Comparison of ENCODE assay signal across 20 cellular contexts in the genomic region with DNA sequence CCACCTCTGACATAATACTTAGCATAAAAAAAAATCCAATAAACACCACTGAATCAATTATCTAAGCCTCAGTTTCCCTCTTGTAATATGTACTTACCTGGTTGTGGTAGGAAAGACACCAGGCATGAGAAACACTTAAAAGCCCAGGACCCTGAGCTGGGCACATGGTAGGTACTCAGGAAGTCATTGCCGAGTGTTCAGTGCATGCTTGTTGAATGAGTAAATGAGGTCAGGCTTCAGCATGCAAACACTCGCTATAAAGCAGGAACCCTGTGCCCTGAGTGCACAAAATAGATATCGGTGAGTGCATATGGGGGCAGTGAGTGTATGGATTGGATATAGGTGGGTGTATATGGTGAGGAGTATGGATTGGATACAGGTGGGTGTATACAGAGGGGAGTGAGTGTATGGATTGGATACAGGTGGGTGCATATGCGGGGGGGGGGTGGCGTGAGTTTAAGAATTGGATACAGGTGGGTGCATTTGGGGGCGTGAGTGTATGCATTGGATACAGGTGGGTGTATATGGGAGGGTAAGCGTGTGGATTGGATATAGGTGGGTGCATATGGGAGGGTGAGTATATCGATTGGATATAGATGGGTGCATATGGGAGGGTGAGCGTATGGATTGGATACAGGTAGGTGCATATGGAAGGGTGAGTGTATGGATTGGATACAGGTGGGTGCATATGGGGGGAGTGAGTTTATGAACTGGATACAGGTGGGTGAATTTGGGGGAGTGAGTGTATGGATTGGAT.
DNase-seq lines count a peak whose midpoint lies in the region; ATAC-seq, FAIRE-seq and TF ChIP-seq lines count a peak whose summit lies in the region.
"Had no signal": no experiment of that assay in that cellular context is flagged by ENCODE, and none has a peak within 500 bp of the region (broad histone marks: within the 10 kb centered on the region; RNA-seq: fewer than 3 reads in every experiment).

No MANE protein-coding gene starts in this region.

- ATAC-seq in HCT116 = no peak
- no peak for ATAC-seq in HG03025 (IDR thresholded peaks at IDR 0.05; ENCODE audit: low FRiP score, unreplicated experiment)
- ATAC-seq in GM18909 (IDR thresholded peaks at IDR 0.05; ENCODE audit: poor library complexity, unreplicated experiment) = no peak
- ATAC-seq: CD8-positive, alpha-beta T cell had no signal

- TF ChIP-seq RAD21 in HCT116 (IDR thresholded peaks at IDR 0.05; ENCODE audit: low read depth) = no peak
- TF ChIP-seq RAD21 in H1 (IDR thresholded peaks at IDR 0.05 in 1 of 2, conservative IDR thresholded peaks at IDR 0.05 in 1 of 2; ENCODE audit: low read depth in 2 of 2, low read length in 2 of 2) = no peak

- RAD21 ChIA-PET in HCT116 (lab: Charles Lee; ENCODE audit: low non-redundant PET in 1 of 2, low total read pairs in 2 of 2, uncharacterized antibody in 2 of 2, unreplicated experiment in 2 of 2) = no interaction called here

- FAIRE-seq in H1 (lab: Jason Lieb, UNC) (no peak), keratinocyte (lab: Jason Lieb, UNC) (peak; percentile 95)
- FAIRE-seq: G401.6, GM12892, GM18507 had no signal

- no peaks in the 10 kb centered on the region for H3K9me2 ChIP-seq in HCT116 (ENCODE audit: insufficient read depth)

- no peak overlapping the region for H2BK12ac ChIP-seq in H1 (ENCODE audit: low read depth, low read length)

- H3K23me2 ChIP-seq in H1 (ENCODE audit: low read depth, low read length) = no peaks in the 10 kb centered on the region; the same call in 1 of the 2 replicates

- TF ChIP-seq CTCF in HCT116 (IDR thresholded peaks at IDR 0.05 in 2 of 3, conservative IDR thresholded peaks at IDR 0.05 in 1 of 3; ENCODE audit: borderline replicate concordance in 1 of 3, insufficient read depth in 1 of 3, low read depth in 2 of 3, low read length in 2 of 3) (no peak), H1 (IDR thresholded peaks at IDR 0.05; ENCODE audit: control extremely low read depth in 1 of 3, insufficient read depth in 1 of 3, low read depth in 1 of 3, low read length in 3 of 3) (no peak), keratinocyte (optimal IDR thresholded peaks at IDR 0.05 in 1 of 3, IDR thresholded peaks at IDR 0.05 in 1 of 3, conservative IDR thresholded peaks at IDR 0.05 in 1 of 3; ENCODE audit: extremely low read depth in 1 of 3, insufficient read depth in 2 of 3, low read length in 3 of 3) (no peak)

- no TSS peak for BruUV-seq in HCT116 (replicated peaks; lab: Mats Ljungman, UMichigan)

- TF ChIP-seq EP300 in H1 (IDR thresholded peaks at IDR 0.05; ENCODE audit: borderline replicate concordance in 1 of 2, low read depth in 2 of 2, low read length in 2 of 2) = no peak

- WGBS in H1 (ENCODE audit: extremely low coverage in 1 of 2, insufficient coverage in 1 of 2, insufficient read length in 1 of 2, insufficient replicate concordance in 2 of 2, low coverage in 1 of 2, low lambda C conversion rate in 2 of 2, missing lambda C conversion rate in 1 of 2), 2 experiments = 81% methylated on average over 9 of the region's 9 CpGs; no CpG with 5 or more reads in 1 of the 2 experiments

- no peak overlapping the region for H3K14ac ChIP-seq in H1 (ENCODE audit: insufficient read length)

- no peak overlapping the region for H2BK15ac ChIP-seq in H1 (ENCODE audit: low read length)

- no peak overlapping the region for H3K4me3 ChIP-seq in HCT116 (replicated peaks in 1 of 2; ENCODE audit: low read depth in 1 of 2, low read length in 2 of 2)
- no peak overlapping the region for H3K4me3 ChIP-seq in H1 (ENCODE audit: extremely low read depth in 1 of 4, insufficient read depth in 2 of 4, low read depth in 3 of 4, low read length in 4 of 4)
- no peak overlapping the region for H3K4me3 ChIP-seq in keratinocyte (ENCODE audit: control insufficient read depth in 2 of 3, extremely low read depth in 1 of 3, insufficient read depth in 2 of 3, low read depth in 1 of 3, low read length in 3 of 3)
- H3K4me3 ChIP-seq: BLaER1 treated with 17β-estradiol and CSF1 and Interleukin-3, amounts not matched to agents 10 nM and 100 nM had no signal

- H3K23ac ChIP-seq in H1 (ENCODE audit: insufficient read length) = no peak overlapping the region

- no peaks in the 10 kb centered on the region for H3K79me2 ChIP-seq in HCT116 (ENCODE audit: insufficient read depth, low read length)
- no peaks in the 10 kb centered on the region for H3K79me2 ChIP-seq in H1 (ENCODE audit: control insufficient read depth in 1 of 2, insufficient read depth in 2 of 2, low read length in 2 of 2)
- no peaks in the 10 kb centered on the region for H3K79me2 ChIP-seq in keratinocyte (ENCODE audit: control insufficient read depth, insufficient read depth, low read length)

- CTCF ChIA-PET in HCT116 (lab: Charles Lee) = no interaction called here
- CTCF ChIA-PET in H1 (lab: Charles Lee; ENCODE audit: partially characterized antibody) = no interaction called here

- H3K27me3 ChIP-seq in HCT116 (ENCODE audit: insufficient read depth, low read length) (peaks cover 3% of the 10 kb centered on the region; the same call in 1 of the 2 replicates), H1 (replicated peaks in 1 of 4; ENCODE audit: control insufficient read depth in 3 of 4, extremely low read depth in 1 of 4, insufficient read depth in 3 of 4, low read length in 3 of 4) (peaks cover 0 to 7% (median 4%) of the 10 kb centered on the region in 4 experiments; a peak in 4 of 7 replicates), keratinocyte (ENCODE audit: control insufficient read depth, extremely low read depth, insufficient read depth, low read length) (no peaks in the 10 kb centered on the region)
- H3K27me3 ChIP-seq: BLaER1 treated with 17β-estradiol and CSF1 and Interleukin-3, amounts not matched to agents 10 nM and 100 nM had no signal

- no peak overlapping the region for H2BK120ac ChIP-seq in H1 (replicated peaks; ENCODE audit: low read depth, low read length)

- peak overlapping the region; percentile 0; the same call in 1 of the 2 replicates for H2BK20ac ChIP-seq in H1 (ENCODE audit: low read length)

- POLR2A ChIA-PET in HCT116 (lab: Charles Lee) (no interaction called here), H1 (lab: Charles Lee; ENCODE audit: partially characterized antibody) (no interaction called here)

- no peak overlapping the region for H3K18ac ChIP-seq in H1 (ENCODE audit: extremely low read depth, low read length)

- H4K8ac ChIP-seq in H1 (ENCODE audit: extremely low read depth, insufficient read depth, low read length) = no peak overlapping the region

- H3K4me1 ChIP-seq in HCT116 (ENCODE audit: control insufficient read depth in 1 of 2, insufficient read depth in 2 of 2, low read length in 2 of 2) = peaks cover 54 to 84% of the 10 kb centered on the region in 2 experiments
- peaks cover 5 to 12% (median 9%) of the 10 kb centered on the region in 4 experiments; a peak in 4 of 7 replicates for H3K4me1 ChIP-seq in H1 (replicated peaks in 1 of 4; ENCODE audit: control insufficient read depth in 3 of 4, insufficient read depth in 4 of 4, low read length in 3 of 4)
- peaks cover 50% of the 10 kb centered on the region for H3K4me1 ChIP-seq in keratinocyte (ENCODE audit: control insufficient read depth, extremely low read depth, insufficient read depth, low read length)

- no peak overlapping the region for H4K91ac ChIP-seq in H1 (replicated peaks; ENCODE audit: insufficient read length, low read length)

- H2BK5ac ChIP-seq in H1 (ENCODE audit: low read depth, low read length) = no peak overlapping the region

- no peak overlapping the region for H3K4ac ChIP-seq in H1 (replicated peaks; ENCODE audit: insufficient read length, low read depth, low read length)

- DNase-seq in HCT116 (ENCODE audit: low read depth, low spot score) = no peak
- DNase-seq in M059J (ENCODE audit: low read depth) = peak; percentile 64
- DNase-seq in H1 (ENCODE audit: low read depth in 1 of 2, low spot score in 2 of 2) = no peak
- DNase-seq in keratinocyte (ENCODE audit: low read depth, low spot score) = peak; percentile 52
- DNase-seq in DMS153 treated with DMSO at 0.1 percent for 48 hours (lab: John Stamatoyannopoulos, UW; ENCODE audit: unreplicated experiment) = no peak
- no peak for DNase-seq in NCI-H2081 (lab: John Stamatoyannopoulos, UW)
- DNase-seq: Calu3; CD8-positive, alpha-beta T cell; DMS53; DND-41; EL; GOT3; H9; KBM-7 had no signal

- H3K9me1 ChIP-seq in keratinocyte (ENCODE audit: control insufficient read depth, extremely low read depth, insufficient read depth, low read length) = no peaks in the 10 kb centered on the region

- H3K27ac ChIP-seq in HCT116 (ENCODE audit: low read depth, low read length) = no peak overlapping the region
- no peak overlapping the region for H3K27ac ChIP-seq in H1 (ENCODE audit: low read depth, low read length)
- no peak overlapping the region for H3K27ac ChIP-seq in keratinocyte (ENCODE audit: control insufficient read depth, insufficient read depth, low read length)
- H3K27ac ChIP-seq: BLaER1 treated with 17β-estradiol and CSF1 and Interleukin-3, amounts not matched to agents 10 nM and 100 nM had no signal

- H3K9me3 ChIP-seq in HCT116 (ENCODE audit: control insufficient read depth in 1 of 2, insufficient read depth in 1 of 2, low read depth in 1 of 2, low read length in 2 of 2) (no peaks in the 10 kb centered on the region), H1 (ENCODE audit: insufficient read depth in 2 of 2, low read depth in 1 of 2, low read length in 1 of 2) (no peaks in the 10 kb centered on the region), keratinocyte (ENCODE audit: control insufficient read depth, low read depth, low read length) (no peaks in the 10 kb centered on the region)
- H3K9me3 ChIP-seq: BLaER1 treated with 17β-estradiol and CSF1 and Interleukin-3, amounts not matched to agents 10 nM and 100 nM had no signal

- H3K4me2 ChIP-seq in HCT116 (ENCODE audit: low read length) (peak overlapping the region; percentile 41), H1 (ENCODE audit: insufficient read depth in 1 of 2, low read depth in 2 of 2, low read length in 2 of 2) (no peak overlapping the region), keratinocyte (ENCODE audit: control insufficient read depth, extremely low read depth, insufficient read depth, low read depth, low read length) (peak overlapping the region; percentile 47)

- dilution Hi-C loops in keratinocyte (cut with MboI; ENCODE audit: extremely low pct_ligation_motif_present, low sequenced_read_pairs) = no loop called here

- no peaks in the 10 kb centered on the region for H3K36me3 ChIP-seq in HCT116 (ENCODE audit: control insufficient read depth in 1 of 2, insufficient read depth in 2 of 2, low read length in 2 of 2)
- H3K36me3 ChIP-seq in H1 (ENCODE audit: control insufficient read depth in 2 of 4, insufficient read depth in 4 of 4, low read length in 3 of 4) = no peaks in the 10 kb centered on the region
- H3K36me3 ChIP-seq in keratinocyte (ENCODE audit: control insufficient read depth in 2 of 2, extremely low read depth in 1 of 2, insufficient read depth in 2 of 2, low read length in 2 of 2) = no peaks in the 10 kb centered on the region
- H3K36me3 ChIP-seq: BLaER1 treated with 17β-estradiol and CSF1 and Interleukin-3, amounts not matched to agents 10 nM and 100 nM had no signal

- H2AFZ ChIP-seq in HCT116 (ENCODE audit: low read depth, low read length, poor library complexity, severe bottlenecking) (no peak overlapping the region), H1 (ENCODE audit: low read length) (no peak overlapping the region), keratinocyte (ENCODE audit: control insufficient read depth, low read length) (no peak overlapping the region)

- TF ChIP-seq POLR2A in HCT116 (IDR thresholded peaks at IDR 0.05; ENCODE audit: borderline replicate concordance, extremely low read depth, insufficient read depth, insufficient read length) (no peak), H1 (IDR thresholded peaks at IDR 0.05; ENCODE audit: control extremely low read depth in 1 of 2, low read depth in 2 of 2, low read length in 2 of 2) (no peak)

- intact Hi-C loops in HCT116 (cut with micrococcal nuclease) = loop anchor here (10.0 kb wide), 2 partner anchors 105 to 205 kb away; no protein-coding TSS in a partner anchor

- no peak overlapping the region for H3K9ac ChIP-seq in HCT116 (ENCODE audit: low read length)
- H3K9ac ChIP-seq in H1 (replicated peaks in 1 of 4; ENCODE audit: extremely low read depth in 1 of 4, low read depth in 3 of 4, low read length in 3 of 4) = no peak overlapping the region
- H3K9ac ChIP-seq in keratinocyte (ENCODE audit: control insufficient read depth, extremely low read depth, insufficient read depth, low read length) = no peak overlapping the region
- H3K9ac ChIP-seq: BLaER1 treated with 17β-estradiol and CSF1 and Interleukin-3, amounts not matched to agents 10 nM and 100 nM had no signal

- H4K5ac ChIP-seq in H1 (ENCODE audit: insufficient read length, low read depth, low read length) = no peak overlapping the region

- H3K56ac ChIP-seq in H1 (replicated peaks; ENCODE audit: insufficient read length, low read depth, low read length) = no peak overlapping the region

- no peak overlapping the region for H2AK5ac ChIP-seq in H1 (ENCODE audit: low read depth, low read length)

- H3K79me1 ChIP-seq in H1 (ENCODE audit: low read depth, low read length) = no peaks in the 10 kb centered on the region

- H4K20me1 ChIP-seq in HCT116 (ENCODE audit: insufficient read depth) = no peaks in the 10 kb centered on the region
- H4K20me1 ChIP-seq in H1 (replicated peaks in 1 of 2; ENCODE audit: control insufficient read depth in 1 of 2, insufficient read depth in 2 of 2, low read length in 2 of 2) = no peaks in the 10 kb centered on the region
- H4K20me1 ChIP-seq in keratinocyte (ENCODE audit: control insufficient read depth, extremely low read depth, insufficient read depth, low read length) = no peaks in the 10 kb centered on the region
- H4K20me1 ChIP-seq: BLaER1 treated with 17β-estradiol and CSF1 and Interleukin-3, amounts not matched to agents 10 nM and 100 nM had no signal

Comparison
In these comparisons a context has a peak if more than half of its experiments do, and no peak if none do; other contexts are left out.
1. DNase-seq: peak in M059J (single experiment) and keratinocyte (single experiment); none in HCT116 (single experiment), H1 (0 of 2), DMS153 treated with DMSO at 0.1 percent for 48 hours (single experiment) and NCI-H2081 (0 of 2).
2. H3K4me2 ChIP-seq: peak in HCT116 (single experiment) and keratinocyte (single experiment); none in H1 (0 of 2).